8 cellular contexts compared by ENCODE assay signal in genomic region chr6:73262701-73263569, GRCh38. TPM values are rescaled to one million over a fixed set of nuclear protein-coding genes. Genes with fewer than 3 reads are reported as not detected.
DNase-seq lines count a peak whose midpoint lies in the region; ATAC-seq, FAIRE-seq and TF ChIP-seq lines count a peak whose summit lies in the region.

TSS of gene KHDC1 (minus strand) at chr6:73263196. CDS start at chr6:73242517, 20,679 bp downstream.

- in situ Hi-C loops in Panc1 (cut with HindIII; ENCODE audit: low pct_unique_long_range_greater_than_20kb, low sequenced_read_pairs): no loop called here

- BruUV-seq in Panc1 (replicated peaks; lab: Mats Ljungman, UMichigan): no TSS peak

- CTCF ChIA-PET in Panc1 (lab: Charles Lee): no interaction called here

- POLR2A ChIA-PET in Panc1 (lab: Charles Lee): no interaction called here

- no peaks in the 10 kb centered on the region for H3K27me3 ChIP-seq in Panc1 (ENCODE audit: control insufficient read depth, insufficient read depth, low read length)
- no peaks in the 10 kb centered on the region for H3K27me3 ChIP-seq in pancreas
- no peaks in the 10 kb centered on the region for H3K27me3 ChIP-seq in tibial artery

- ATAC-seq in GM19467 (IDR thresholded peaks at IDR 0.05; ENCODE audit: unreplicated experiment): peak; percentile 93
- peak; percentile 95 for ATAC-seq in Panc1
- peak; percentile 81 to 92 (median 89) for ATAC-seq in pancreas

- H3K4me1 ChIP-seq in Panc1 (ENCODE audit: control insufficient read depth, insufficient read depth, low read length): peaks cover 11% of the 10 kb centered on the region; the same call in 1 of the 2 replicates
- H3K4me1 ChIP-seq in pancreas: peaks cover 0 to 3% (median 0%) of the 10 kb centered on the region in 3 donors
- H3K4me1 ChIP-seq in tibial artery: peaks cover 0 to 14% (median 8%) of the 10 kb centered on the region in 4 donors

- H3K9me3 ChIP-seq in Panc1 (ENCODE audit: control insufficient read depth, insufficient read depth, low read depth, low read length) (no peaks in the 10 kb centered on the region), pancreas (no peaks in the 10 kb centered on the region), tibial artery (no peaks in the 10 kb centered on the region)

- no peak for FAIRE-seq in pancreas (lab: Jason Lieb, UNC)

- DNase-seq in DMS153 (lab: John Stamatoyannopoulos, UW) (peak; percentile 41), HPDE6-E6E7 (ENCODE audit: extremely low spot score) (peak; percentile 43), Panc1 (ENCODE audit: low read depth, low spot score) (peak; percentile 13), activated gamma-delta T cell (lab: John Stamatoyannopoulos, UW) (peak; percentile 54), globus pallidus (ENCODE audit: low spot score) (peak; percentile 23), pancreas (peak; percentile 23 to 81 (median 32)), tibial artery (peak in 1 of 2 donors; percentile 66)

- intact Hi-C loops in Panc1 (cut with micrococcal nuclease; ENCODE audit: unreplicated experiment) (no loop called here), pancreas (cut with DNase I) (no loop called here), tibial artery (cut with DNase I; ENCODE audit: low total_unique reads) (no loop called here)

- H3K27ac ChIP-seq in Panc1 (ENCODE audit: low read length) (peak within 1 kb of the TSS; percentile 91), pancreas (no peak within 1 kb of the TSS), tibial artery (peak within 1 kb of the TSS; percentile 69)

- H3K4me3 ChIP-seq in Panc1 (ENCODE audit: low read depth in 2 of 2, low read length in 2 of 2) (peak within 1 kb of the TSS; percentile 59 to 90), pancreas (peak within 1 kb of the TSS; percentile 52 to 85 (median 76)), tibial artery (peak within 1 kb of the TSS; percentile 74 to 77)

- H3K36me3 ChIP-seq in Panc1 (ENCODE audit: control insufficient read depth, insufficient read depth, low read length): no peaks in the 10 kb centered on the region
- no peaks in the 10 kb centered on the region for H3K36me3 ChIP-seq in pancreas
- no peaks in the 10 kb centered on the region for H3K36me3 ChIP-seq in tibial artery

- 1% methylated on average over 57 to 63 of the region's 63 CpGs for WGBS in pancreas, 2 donors

- no peak for TF ChIP-seq CTCF in Panc1 (IDR thresholded peaks at IDR 0.05)
- no peak for TF ChIP-seq CTCF in pancreas (IDR thresholded peaks at IDR 0.05)
- TF ChIP-seq CTCF in tibial artery (IDR thresholded peaks at IDR 0.05): no peak

RNA-seq across cellular contexts. Expression of gene KHDC1, which starts in this region (rescaled TPM):
- total RNA-seq in Panc1 (2021; ENCODE audit: unreplicated experiment) (9.6 TPM), pancreas (1 to 10 TPM in 5 of 6 donors, under 1 TPM in 1; 0.98 to 1.8 (median 1.3) TPM)
- 11.8 TPM for polyA plus RNA-seq in Panc1 (2012; ENCODE audit: insufficient read length)
- 1 to 10 TPM; 1.9 to 2.9 TPM for polyA plus RNA-seq in pancreas

Comparison
In these comparisons a context has a peak if more than half of its experiments do, and no peak if none do; other contexts are left out.
1. H3K27ac ChIP-seq: peak in Panc1 (single experiment) and tibial artery (2 of 2); none in pancreas (0 of 4).
2. Peak in every context shown above with its lines, with median percentiles within 50 percentile points of each other: ATAC-seq and H3K4me3 ChIP-seq.